Comparison of ENCODE assay signal across 8 cellular contexts in the genomic region with DNA sequence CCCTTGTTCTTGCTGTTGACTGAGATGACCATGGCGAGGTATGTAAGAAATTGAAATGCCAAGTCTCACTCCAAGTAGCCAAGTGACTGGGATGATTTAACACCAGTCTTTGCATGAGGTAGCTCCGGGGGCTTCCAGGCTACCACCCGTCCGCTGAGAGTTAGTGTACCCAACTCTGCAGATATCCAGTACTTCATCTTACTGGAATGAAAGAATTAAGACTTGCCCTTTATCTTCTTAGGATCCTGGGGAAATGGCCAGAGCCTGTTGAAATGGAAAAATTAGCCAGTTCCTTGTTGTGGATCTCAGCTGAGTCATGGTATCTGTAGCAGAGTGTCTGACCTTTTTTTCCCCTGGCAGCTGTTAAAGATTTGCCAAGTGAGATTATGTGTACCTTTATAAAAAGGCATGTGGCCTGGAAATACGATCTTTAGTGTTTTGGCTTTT.
DNase-seq lines count a peak whose midpoint lies in the region; ATAC-seq and TF ChIP-seq lines count a peak whose summit lies in the region.

No MANE protein-coding gene starts in this region.

- no peaks in the 10 kb centered on the region for H4K20me1 ChIP-seq in SK-N-SH (ENCODE audit: insufficient read depth)

- peaks cover 27% of the 10 kb centered on the region for H3F3A ChIP-seq in SK-N-SH (replicated peaks; ENCODE audit: insufficient read depth)

- DNase-seq in ELR (ENCODE audit: low read depth) (peak; percentile 40), SK-N-SH (no peak), trophoblast cell (no peak), occipital lobe (lab: John Stamatoyannopoulos, UW) (no peak), RKO (ENCODE audit: low spot score) (no peak), NOMO-1 treated with dmso at 0.1 percent for 144 hours (lab: John Stamatoyannopoulos, UW; ENCODE audit: unreplicated experiment) (no peak)
- DNase-seq in stimulated activated effector memory CD8-positive, alpha-beta T cell treated with anti-CD3 and anti-CD28 coated beads, Interleukin-12 subunit alpha, Interleukin-12 subunit beta, amount 100 ng/mL, for 72 hours (ENCODE audit: low spot score in 2 of 2) = no peak

- peak overlapping the region; percentile 15; the same call in 1 of the 2 replicates for H3K9ac ChIP-seq in SK-N-SH
- no peak overlapping the region for H3K9ac ChIP-seq in trophoblast cell (ENCODE audit: low read length)

- H2BK5ac ChIP-seq in trophoblast cell (ENCODE audit: low read depth, low read length, poor library complexity) = no peak overlapping the region

- no peak overlapping the region for H4K8ac ChIP-seq in trophoblast cell (ENCODE audit: low read depth, low read length)

- H3K14ac ChIP-seq in trophoblast cell (ENCODE audit: low read length) = no peak overlapping the region

- POLR2A ChIA-PET in SK-N-SH (lab: Yijun Ruan, JAX) = no interaction called here

- no peak overlapping the region for H4K12ac ChIP-seq in trophoblast cell (ENCODE audit: low read depth, low read length)

- H3K4me3 Mint-ChIP-seq in stimulated activated effector memory CD8-positive, alpha-beta T cell treated with anti-CD3 and anti-CD28 coated beads, Interleukin-12 subunit alpha, Interleukin-12 subunit beta, amount 100 ng/mL, for 72 hours = no peak overlapping the region

- H3K79me2 ChIP-seq in SK-N-SH (ENCODE audit: insufficient read depth) = peaks cover 9% of the 10 kb centered on the region; the same call in 1 of the 2 replicates
- no peaks in the 10 kb centered on the region for H3K79me2 ChIP-seq in trophoblast cell (ENCODE audit: control insufficient read depth, insufficient read depth, low read length, poor library complexity)

- no peak overlapping the region for H2AK5ac ChIP-seq in trophoblast cell (ENCODE audit: low read length)

- TF ChIP-seq POLR2A in gastroesophageal sphincter (IDR thresholded peaks at IDR 0.05) = no peak

- H3K4me1 ChIP-seq in SK-N-SH (ENCODE audit: control insufficient read depth in 1 of 2, insufficient read depth in 2 of 2, low read depth in 1 of 2, low read length in 1 of 2) (peaks cover 6 to 11% of the 10 kb centered on the region in 2 experiments; a peak in 2 of 4 replicates), gastroesophageal sphincter (peaks cover 3 to 47% (median 6%) of the 10 kb centered on the region in 3 donors), trophoblast cell (ENCODE audit: control insufficient read depth in 1 of 2, insufficient read depth in 2 of 2, low read length in 2 of 2) (peaks cover 6% of the 10 kb centered on the region in 2 experiments)

- H3K4ac ChIP-seq in trophoblast cell (ENCODE audit: low read depth, low read length) = no peak overlapping the region

- peak overlapping the region; percentile 70 for H3K4me2 ChIP-seq in SK-N-SH
- H3K4me2 ChIP-seq in trophoblast cell (ENCODE audit: low read length) = no peak overlapping the region

- H3K27me3 ChIP-seq in SK-N-SH (ENCODE audit: insufficient read depth) = no peaks in the 10 kb centered on the region
- no peaks in the 10 kb centered on the region for H3K27me3 ChIP-seq in gastroesophageal sphincter
- H3K27me3 ChIP-seq in trophoblast cell (ENCODE audit: insufficient read depth, low read length) = no peaks in the 10 kb centered on the region

- H2BK12ac ChIP-seq in trophoblast cell (ENCODE audit: low read length) = no peak overlapping the region

- H3K27ac ChIP-seq in SK-N-SH (ENCODE audit: low read depth in 2 of 2, low read length in 1 of 2) = peak overlapping the region; percentile 77 to 81
- peak overlapping the region; percentile 84 to 89 (median 86) for H3K27ac ChIP-seq in gastroesophageal sphincter
- H3K27ac ChIP-seq in trophoblast cell (ENCODE audit: low read depth, low read length) = peak overlapping the region; percentile 23

- H3K4me3 ChIP-seq in SK-N-SH (ENCODE audit: low read depth in 2 of 2, low read length in 1 of 2) (peak overlapping the region in 1 of 2 experiments; percentile 9; a peak in 1 of 4 replicates), gastroesophageal sphincter (peak overlapping the region; percentile 14 to 18), trophoblast cell (ENCODE audit: low read depth, low read length) (no peak overlapping the region)

- peak overlapping the region; percentile 5 for H2BK120ac ChIP-seq in trophoblast cell (ENCODE audit: insufficient read depth, low read length, poor library complexity)

- no peak overlapping the region for H3K23ac ChIP-seq in trophoblast cell (ENCODE audit: low read length)

- H2AFZ ChIP-seq in SK-N-SH (ENCODE audit: low read depth) = no peak overlapping the region
- peak overlapping the region; percentile 2 for H2AFZ ChIP-seq in trophoblast cell (ENCODE audit: insufficient read depth, low read length, poor library complexity)

- no peaks in the 10 kb centered on the region for H3K9me3 ChIP-seq in SK-N-SH
- H3K9me3 ChIP-seq in gastroesophageal sphincter = no peaks in the 10 kb centered on the region
- no peaks in the 10 kb centered on the region for H3K9me3 ChIP-seq in trophoblast cell (ENCODE audit: insufficient read depth, low read depth, low read length)

- TF ChIP-seq EP300 in SK-N-SH (IDR thresholded peaks at IDR 0.05; ENCODE audit: borderline replicate concordance in 1 of 2, low read depth in 1 of 2, low read length in 1 of 2) (peak in 1 of 2 experiments; percentile 80; a peak in 2 of 4 replicates), gastroesophageal sphincter (IDR thresholded peaks at IDR 0.05) (no peak)

- no peaks in the 10 kb centered on the region for H3K9me2 ChIP-seq in SK-N-SH

- CTCF ChIA-PET in SK-N-SH (lab: Yijun Ruan, JAX) = no interaction called here

- no peaks in the 10 kb centered on the region for H3K36me3 Mint-ChIP-seq in stimulated activated effector memory CD8-positive, alpha-beta T cell treated with anti-CD3 and anti-CD28 coated beads, Interleukin-12 subunit alpha, Interleukin-12 subunit beta, amount 100 ng/mL, for 72 hours

- H4K91ac ChIP-seq in trophoblast cell (ENCODE audit: low read depth, low read length) = no peak overlapping the region

- TF ChIP-seq RAD21 in SK-N-SH (IDR thresholded peaks at IDR 0.05; ENCODE audit: low read length) = no peak

- TF ChIP-seq CTCF in SK-N-SH (IDR thresholded peaks at IDR 0.05) (no peak), gastroesophageal sphincter (IDR thresholded peaks at IDR 0.05) (no peak)

- H3K79me1 ChIP-seq in trophoblast cell (ENCODE audit: low read length) = no peaks in the 10 kb centered on the region

- WGBS in SK-N-SH (ENCODE audit: low lambda C conversion rate) = 28% methylated on average over 5 of the region's 5 CpGs
- WGBS in gastroesophageal sphincter (ENCODE audit: low coverage in 1 of 2), 2 donors = 10 to 33% methylated on average over 2 to 5 of the region's 5 CpGs
- no CpG with 5 or more reads among the region's 5 CpGs for WGBS in trophoblast cell (ENCODE audit: extremely low coverage, insufficient coverage, insufficient read length)

- no peak overlapping the region for H3K18ac ChIP-seq in trophoblast cell (ENCODE audit: low read length)

- no peaks in the 10 kb centered on the region for H3K4me1 Mint-ChIP-seq in stimulated activated effector memory CD8-positive, alpha-beta T cell treated with anti-CD3 and anti-CD28 coated beads, Interleukin-12 subunit alpha, Interleukin-12 subunit beta, amount 100 ng/mL, for 72 hours

- H3K36me3 ChIP-seq in SK-N-SH (replicated peaks in 1 of 2; ENCODE audit: control insufficient read depth in 1 of 2, insufficient read depth in 2 of 2, low read length in 1 of 2) = no peaks in the 10 kb centered on the region
- no peaks in the 10 kb centered on the region for H3K36me3 ChIP-seq in gastroesophageal sphincter
- no peaks in the 10 kb centered on the region for H3K36me3 ChIP-seq in trophoblast cell (ENCODE audit: control insufficient read depth in 1 of 2, insufficient read depth in 2 of 2, low read length in 2 of 2)

- H3K9me3 Mint-ChIP-seq in stimulated activated effector memory CD8-positive, alpha-beta T cell treated with anti-CD3 and anti-CD28 coated beads, Interleukin-12 subunit alpha, Interleukin-12 subunit beta, amount 100 ng/mL, for 72 hours = no peaks in the 10 kb centered on the region

- peak; percentile 88 for ATAC-seq in gastroesophageal sphincter
- ATAC-seq in stimulated activated effector memory CD8-positive, alpha-beta T cell treated with anti-CD3 and anti-CD28 coated beads, Interleukin-12 subunit alpha, Interleukin-12 subunit beta, amount 100 ng/mL, for 72 hours = no peak

- no peak overlapping the region for H3K27ac Mint-ChIP-seq in stimulated activated effector memory CD8-positive, alpha-beta T cell treated with anti-CD3 and anti-CD28 coated beads, Interleukin-12 subunit alpha, Interleukin-12 subunit beta, amount 100 ng/mL, for 72 hours

TF ChIP-seq in SK-N-SH, 30 proteins besides CTCF, POLR2A, EP300 and RAD21 (continues in another document):
- TF ChIP-seq FOSL2 (IDR thresholded peaks at IDR 0.05; ENCODE audit: borderline replicate concordance, low read depth) (peak; percentile 63; the same call in 1 of the 2 replicates), TAF1 (IDR thresholded peaks at IDR 0.05; ENCODE audit: borderline replicate concordance, low read depth, low read length) (no peak; the same call in 1 of the 2 replicates), EZH2phosphoT487 (IDR thresholded peaks at IDR 0.05; ENCODE audit: borderline replicate concordance, low read depth) (no peak), JUND (IDR thresholded peaks at IDR 0.05) (peak; percentile 69), CHD2 (IDR thresholded peaks at IDR 0.05; ENCODE audit: low read length, partially characterized antibody) (no peak), USF2 (IDR thresholded peaks at IDR 0.05; ENCODE audit: borderline replicate concordance, low read depth, low read length) (no peak), RXRA (IDR thresholded peaks at IDR 0.05; ENCODE audit: borderline replicate concordance, low read depth) (peak; percentile 69; the same call in 1 of the 2 replicates), POLR2AphosphoS5 (IDR thresholded peaks at IDR 0.05; ENCODE audit: low read depth, low read length) (peak; percentile 71; the same call in 1 of the 2 replicates), ELF1 (IDR thresholded peaks at IDR 0.05) (peak; percentile 51; the same call in 1 of the 2 replicates), SMC3 (IDR thresholded peaks at IDR 0.05; ENCODE audit: low read depth, low read length) (no peak), NFIC (IDR thresholded peaks at IDR 0.05; ENCODE audit: borderline replicate concordance) (peak; percentile 75), FOXM1 (IDR thresholded peaks at IDR 0.05; ENCODE audit: low read depth) (0 out of 2 replicates have a peak, but pooled peaks have one; percentile 33)

Comparison
In these comparisons a context has a peak if more than half of its experiments do, and no peak if none do; other contexts are left out.
1. H3K27ac ChIP-seq: peak in every context shown above with its lines; median percentile 86 in gastroesophageal sphincter; 79 in SK-N-SH; 23 in trophoblast cell.